13 cellular contexts compared by ENCODE assay signal in genomic region chr10:130018253-130018652, GRCh38. TPM values are rescaled to one million over a fixed set of nuclear protein-coding genes. Genes with fewer than 3 reads are reported as not detected.
DNase-seq lines count a peak whose midpoint lies in the region; ATAC-seq and TF ChIP-seq lines count a peak whose summit lies in the region.
"Had no signal": no experiment of that assay in that cellular context is flagged by ENCODE, and none has a peak within 500 bp of the region (broad histone marks: within the 10 kb centered on the region; RNA-seq: fewer than 3 reads in every experiment).

No MANE protein-coding gene starts in this region.

- H3K9me3 ChIP-seq in BLaER1 (no peaks in the 10 kb centered on the region), H9 (ENCODE audit: control insufficient read depth, low read depth, low read length) (no peaks in the 10 kb centered on the region), RWPE2 (ENCODE audit: severe bottlenecking) (no peaks in the 10 kb centered on the region)

- H2BK5ac ChIP-seq in H9 (ENCODE audit: insufficient read length, low read length): no peak overlapping the region

- H3K4me3 Mint-ChIP-seq in H9: no peak overlapping the region
- H3K4me3 Mint-ChIP-seq: naive B cell had no signal

- H3K23ac ChIP-seq in H9 (ENCODE audit: insufficient read length, low read depth, low read length): no peak overlapping the region

- no peak overlapping the region for H2AFZ ChIP-seq in H9 (ENCODE audit: low read length)

- no peaks in the 10 kb centered on the region for H3K79me1 ChIP-seq in H9 (ENCODE audit: insufficient read depth, low read depth, low read length, poor library complexity, severe bottlenecking)

- H4K5ac ChIP-seq in H9 (ENCODE audit: insufficient read length, low read depth, low read length): no peak overlapping the region

- H3K27ac ChIP-seq in BLaER1: no peak overlapping the region
- H3K27ac ChIP-seq in H9 (ENCODE audit: insufficient read length, low read depth, low read length): no peak overlapping the region
- no peak overlapping the region for H3K27ac ChIP-seq in RWPE2 (ENCODE audit: poor library complexity, severe bottlenecking)
- H3K27ac ChIP-seq: skin epidermis had no signal

- DNase-seq in H9 (peak; percentile 44), RWPE2 (ENCODE audit: low spot score) (no peak), foreskin fibroblast (peak; percentile 43 to 71), superior temporal gyrus (ENCODE audit: extremely low spot score) (no peak), NCI-H774 (lab: John Stamatoyannopoulos, UW) (no peak), activated gamma-delta T cell treated with Interleukin-2 at 50 U/mL for 16 hours (no peak)
- DNase-seq: naive B cell had no signal

- no peak overlapping the region for H2BK12ac ChIP-seq in H9 (ENCODE audit: insufficient read length, low read depth, low read length)

- H3K9ac ChIP-seq in BLaER1: no peak overlapping the region
- no peak overlapping the region for H3K9ac ChIP-seq in H9 (ENCODE audit: extremely low read depth, insufficient read length, low read length)

- no peak overlapping the region for H3T11ph ChIP-seq in H9 (ENCODE audit: low read length)

- H3K36me3 ChIP-seq in BLaER1 (no peaks in the 10 kb centered on the region), RWPE2 (ENCODE audit: low read depth) (no peaks in the 10 kb centered on the region)

- no peak overlapping the region for H3K18ac ChIP-seq in H9 (ENCODE audit: insufficient read length, low read depth, low read length)

- peaks cover 7% of the 10 kb centered on the region for H3K27me3 Mint-ChIP-seq in H9 (ENCODE audit: low read depth)

- ATAC-seq in RWPE2 (ENCODE audit: low read depth): peak; percentile 63
- ATAC-seq in GM19395 (IDR thresholded peaks at IDR 0.05; ENCODE audit: unreplicated experiment): no peak
- ATAC-seq: activated CD4-positive, CD25-positive, alpha-beta regulatory T cell treated with anti-CD3 and anti-CD28 coated beads, Interleukin-2, amount 50 U/mL, for 24 hours; K562 had no signal

- no peak overlapping the region for H3K27ac Mint-ChIP-seq in H9
- H3K27ac Mint-ChIP-seq: naive B cell had no signal

- H3K4me3 ChIP-seq in BLaER1: no peak overlapping the region
- no peak overlapping the region for H3K4me3 ChIP-seq in RWPE2 (ENCODE audit: severe bottlenecking)
- no peak overlapping the region for H3K4me3 ChIP-seq in foreskin fibroblast (ENCODE audit: low read depth in 1 of 2, low read length in 2 of 2)
- H3K4me3 ChIP-seq: K562, skin epidermis had no signal

- H2BK15ac ChIP-seq in H9 (ENCODE audit: low read depth, low read length): no peak overlapping the region

- no peaks in the 10 kb centered on the region for H3K36me3 Mint-ChIP-seq in H9 (ENCODE audit: insufficient read depth in 1 of 3, low read depth in 3 of 3)
- H3K36me3 Mint-ChIP-seq: naive B cell had no signal

- H4K8ac ChIP-seq in H9 (replicated peaks; ENCODE audit: insufficient read length, low read depth, low read length): no peak overlapping the region

- H3K56ac ChIP-seq in H9 (ENCODE audit: insufficient read length, low read depth, low read length): no peak overlapping the region

- no peak overlapping the region for H2BK120ac ChIP-seq in H9 (ENCODE audit: low read depth, low read length, poor library complexity, severe bottlenecking)

- H3K79me2 ChIP-seq in H9 (ENCODE audit: insufficient read depth, low read length): no peaks in the 10 kb centered on the region

- H3K4me1 ChIP-seq in BLaER1 (peaks cover 50% of the 10 kb centered on the region), H9 (ENCODE audit: insufficient read depth, low read length) (no peaks in the 10 kb centered on the region), RWPE2 (ENCODE audit: insufficient read depth, poor library complexity, severe bottlenecking) (peaks cover 3% of the 10 kb centered on the region)

- no peak overlapping the region for H2BK20ac ChIP-seq in H9 (ENCODE audit: low read depth, low read length, poor library complexity, severe bottlenecking)

- H3K4ac ChIP-seq in H9 (ENCODE audit: low read depth, low read length): no peak overlapping the region

- no peak overlapping the region for H4K91ac ChIP-seq in H9 (ENCODE audit: insufficient read length, low read depth, low read length)

- peak overlapping the region; percentile 58 for H3K4me2 ChIP-seq in BLaER1
- H3K4me2 ChIP-seq in H9 (ENCODE audit: insufficient read depth, insufficient read length, low read length): no peak overlapping the region

- no peak for TF ChIP-seq CTCF in H9 (conservative IDR thresholded peaks at IDR 0.05)
- no peak for TF ChIP-seq CTCF in RWPE2 (IDR thresholded peaks at IDR 0.05; ENCODE audit: poor library complexity, severe bottlenecking)
- TF ChIP-seq CTCF in foreskin fibroblast (IDR thresholded peaks at IDR 0.05; ENCODE audit: low read depth, low read length): no peak

- H2AK5ac ChIP-seq in H9 (ENCODE audit: insufficient read length, low read length): no peak overlapping the region

- no peaks in the 10 kb centered on the region for H3K27me3 ChIP-seq in BLaER1
- H3K27me3 ChIP-seq in H9 (ENCODE audit: insufficient read depth, low read length): no peaks in the 10 kb centered on the region
- no peaks in the 10 kb centered on the region for H3K27me3 ChIP-seq in RWPE2 (ENCODE audit: insufficient read depth, poor library complexity, severe bottlenecking)

- H3K23me2 ChIP-seq in H9 (ENCODE audit: insufficient read length, low read depth, low read length, poor library complexity, severe bottlenecking): no peaks in the 10 kb centered on the region

- H3K4me1 Mint-ChIP-seq in H9: peaks cover 0 to 2% of the 10 kb centered on the region in 2 experiments; a peak in 1 of 4 replicates
- H3K4me1 Mint-ChIP-seq: naive B cell had no signal

- WGBS in H9 (ENCODE audit: extremely low coverage, insufficient read length, low lambda C conversion rate): no CpG with 5 or more reads among the region's 5 CpGs

- no peak overlapping the region for H3K14ac ChIP-seq in H9 (ENCODE audit: insufficient read depth, low read length)

- H4K20me1 ChIP-seq in BLaER1 (no peaks in the 10 kb centered on the region), H9 (ENCODE audit: control insufficient read depth, insufficient read depth, insufficient read length) (no peaks in the 10 kb centered on the region)

- H3K9me3 Mint-ChIP-seq in H9: no peaks in the 10 kb centered on the region
- H3K9me3 Mint-ChIP-seq: naive B cell had no signal

RNA-seq across cellular contexts. Expression of gene EBF3, which starts 54.2 kb away (rescaled TPM):
- total RNA-seq in H9 (2021): 0.04 and 0.22 TPM in 2 replicates
- total RNA-seq: K562, NCI-H460 had no signal

Comparison
In these comparisons a context has a peak if more than half of its experiments do, and no peak if none do; other contexts are left out.
1. DNase-seq: peak in H9 (single experiment) and foreskin fibroblast (2 of 2); none in RWPE2 (single experiment), superior temporal gyrus (single experiment), NCI-H774 (single experiment) and activated gamma-delta T cell treated with Interleukin-2 at 50 U/mL for 16 hours (single experiment).